2 cellular contexts compared by ENCODE assay signal in the genomic region with DNA sequence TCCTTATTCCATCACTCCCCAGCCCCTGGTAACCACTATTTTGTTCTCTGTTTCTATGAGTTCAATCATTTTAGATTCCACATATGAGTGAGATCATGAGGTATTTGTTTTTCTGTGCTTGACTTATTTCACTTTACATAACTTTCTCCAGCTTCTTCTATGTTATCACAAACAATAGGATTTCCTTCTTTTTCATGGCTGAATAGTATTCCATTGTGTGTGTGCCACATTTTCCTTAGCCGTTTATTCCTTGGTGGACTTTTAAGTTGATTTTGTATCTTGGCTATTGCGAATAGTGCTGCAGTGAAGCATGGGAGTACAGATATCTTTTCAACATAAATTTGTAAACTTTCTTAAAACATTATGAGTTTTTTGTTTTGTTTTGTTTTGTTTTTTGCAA.
TF ChIP-seq lines count a peak whose summit lies in the region.

No MANE protein-coding gene starts in this region.

TF ChIP-seq in HEK293, 187 proteins besides CTCF, POLR2A, EP300 and RAD21:
- TF ChIP-seq ZNF146 (tag by site-specific recombination; IDR thresholded peaks at IDR 0.05) (peak; percentile 88), WT1 (tag by site-specific recombination; IDR thresholded peaks at IDR 0.05) (no peak), ZNF404 (tag by site-specific recombination; IDR thresholded peaks at IDR 0.05) (no peak)

TF ChIP-seq in K562, 482 proteins besides CTCF, POLR2A, EP300 and RAD21:
- TF ChIP-seq KDM1A (IDR thresholded peaks at IDR 0.05) (0 out of 4 replicates have a peak, but pooled peaks of 1 of the 2 experiments have one; percentile 18), EP400 (IDR thresholded peaks at IDR 0.05) (no peak), ZNF124 (CRISPR knock-in tag; IDR thresholded peaks at IDR 0.05) (no peak), POLR2H (tag; IDR thresholded peaks at IDR 0.05; ENCODE audit: low read depth) (no peak), SOX6 (IDR thresholded peaks at IDR 0.05) (no peak), HDAC2 (IDR thresholded peaks at IDR 0.05) (0 out of 2 replicates have a peak, but pooled peaks have one; percentile 14), BCOR (IDR thresholded peaks at IDR 0.05) (peak; percentile 62; the same call in 1 of the 2 replicates), NELFE (IDR thresholded peaks at IDR 0.05; ENCODE audit: insufficient read depth, insufficient read length) (no peak), ZNF146 (CRISPR knock-in tag; IDR thresholded peaks at IDR 0.05; ENCODE audit: unreplicated experiment) (peak; percentile 98), RBM25 (IDR thresholded peaks at IDR 0.05; ENCODE audit: low read depth, low read length, severe bottlenecking) (peak; percentile 85)
- TF ChIP-seq, protein P1, sequence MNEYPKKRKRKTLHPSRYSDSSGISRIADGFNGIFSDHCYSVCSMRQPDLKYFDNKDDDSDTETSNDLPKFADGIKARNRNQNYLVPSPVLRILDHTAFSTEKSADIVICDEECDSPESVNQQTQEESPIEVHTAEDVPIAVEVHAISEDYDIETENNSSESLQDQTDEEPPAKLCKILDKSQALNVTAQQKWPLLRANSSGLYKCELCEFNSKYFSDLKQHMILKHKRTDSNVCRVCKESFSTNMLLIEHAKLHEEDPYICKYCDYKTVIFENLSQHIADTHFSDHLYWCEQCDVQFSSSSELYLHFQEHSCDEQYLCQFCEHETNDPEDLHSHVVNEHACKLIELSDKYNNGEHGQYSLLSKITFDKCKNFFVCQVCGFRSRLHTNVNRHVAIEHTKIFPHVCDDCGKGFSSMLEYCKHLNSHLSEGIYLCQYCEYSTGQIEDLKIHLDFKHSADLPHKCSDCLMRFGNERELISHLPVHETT (CRISPR knock-in tag; conservative IDR thresholded peaks at IDR 0.05 in 1 of 2, IDR thresholded peaks at IDR 0.05 in 1 of 2) = no peak
- TF ChIP-seq, protein P2, sequence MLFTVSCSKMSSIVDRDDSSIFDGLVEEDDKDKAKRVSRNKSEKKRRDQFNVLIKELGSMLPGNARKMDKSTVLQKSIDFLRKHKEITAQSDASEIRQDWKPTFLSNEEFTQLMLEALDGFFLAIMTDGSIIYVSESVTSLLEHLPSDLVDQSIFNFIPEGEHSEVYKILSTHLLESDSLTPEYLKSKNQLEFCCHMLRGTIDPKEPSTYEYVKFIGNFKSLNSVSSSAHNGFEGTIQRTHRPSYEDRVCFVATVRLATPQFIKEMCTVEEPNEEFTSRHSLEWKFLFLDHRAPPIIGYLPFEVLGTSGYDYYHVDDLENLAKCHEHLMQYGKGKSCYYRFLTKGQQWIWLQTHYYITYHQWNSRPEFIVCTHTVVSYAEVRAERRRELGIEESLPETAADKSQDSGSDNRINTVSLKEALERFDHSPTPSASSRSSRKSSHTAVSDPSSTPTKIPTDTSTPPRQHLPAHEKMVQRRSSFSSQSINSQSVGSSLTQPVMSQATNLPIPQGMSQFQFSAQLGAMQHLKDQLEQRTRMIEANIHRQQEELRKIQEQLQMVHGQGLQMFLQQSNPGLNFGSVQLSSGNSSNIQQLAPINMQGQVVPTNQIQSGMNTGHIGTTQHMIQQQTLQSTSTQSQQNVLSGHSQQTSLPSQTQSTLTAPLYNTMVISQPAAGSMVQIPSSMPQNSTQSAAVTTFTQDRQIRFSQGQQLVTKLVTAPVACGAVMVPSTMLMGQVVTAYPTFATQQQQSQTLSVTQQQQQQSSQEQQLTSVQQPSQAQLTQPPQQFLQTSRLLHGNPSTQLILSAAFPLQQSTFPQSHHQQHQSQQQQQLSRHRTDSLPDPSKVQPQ (CRISPR knock-in tag; IDR thresholded peaks at IDR 0.05; ENCODE audit: borderline replicate concordance) = no peak
TF ChIP-seq in K562: peak in this region for 5.
